8 cellular contexts compared by ENCODE assay signal in genomic region chr11:61332266-61332822, GRCh38.
DNase-seq lines count a peak whose midpoint lies in the region; FAIRE-seq and TF ChIP-seq lines count a peak whose summit lies in the region.

No MANE protein-coding gene starts in this region.

- H3K27ac ChIP-seq in effector memory CD4-positive, alpha-beta T cell (ENCODE audit: insufficient read depth, low read length, poor library complexity, severe bottlenecking) = peak overlapping the region; percentile 91

- H3K36me3 ChIP-seq in effector memory CD4-positive, alpha-beta T cell (ENCODE audit: control insufficient read depth, insufficient read depth, low read length) = peaks cover 21% of the 10 kb centered on the region
- H3K36me3 ChIP-seq in mucosa of stomach (ENCODE audit: control insufficient read depth, insufficient read depth, low read length) = no peaks in the 10 kb centered on the region

- no peaks in the 10 kb centered on the region for H3K9me3 ChIP-seq in effector memory CD4-positive, alpha-beta T cell (ENCODE audit: control insufficient read depth, low read length)
- no peaks in the 10 kb centered on the region for H3K9me3 ChIP-seq in mucosa of stomach (ENCODE audit: control insufficient read depth, low read length)

- FAIRE-seq in D721Med (lab: Jason Lieb, UNC) = no peak

- peak overlapping the region; percentile 99 for H3K9ac ChIP-seq in mucosa of stomach (ENCODE audit: low read length)

- peak; percentile 10 for DNase-seq in stimulated activated CD4-positive, alpha-beta T cell treated with anti-CD3 and anti-CD28 coated beads, Interleukin-4, amount 100 ng/mL, for 24 hours
- no peak for DNase-seq in stimulated activated CD4-positive, alpha-beta T cell treated with anti-CD3 and anti-CD28 coated beads, Interleukin-12 subunit alpha, Interleukin-12 subunit beta, amount 100 ng/mL, for 4 hours
- peak; percentile 40 for DNase-seq in RKO (ENCODE audit: low spot score)
- no peak for DNase-seq in effector memory CD4-positive, alpha-beta T cell
- no peak for DNase-seq in D721Med (ENCODE audit: insufficient read length, low spot score)
- no peak for DNase-seq in activated CD4-positive, CD25-positive, alpha-beta regulatory T cell (lab: John Stamatoyannopoulos, UW)
- no peak for DNase-seq in CD1c-positive myeloid dendritic cell (ENCODE audit: extremely low spot score)

- TF ChIP-seq CTCF in D721Med (IDR thresholded peaks at IDR 0.05; ENCODE audit: insufficient read depth, missing control alignments) = no peak

- H3K27me3 ChIP-seq in effector memory CD4-positive, alpha-beta T cell (replicated peaks; ENCODE audit: control insufficient read depth, insufficient read depth, low read length, poor library complexity, severe bottlenecking) = no peaks in the 10 kb centered on the region
- no peaks in the 10 kb centered on the region for H3K27me3 ChIP-seq in mucosa of stomach (ENCODE audit: control insufficient read depth, insufficient read depth, low read length)

- H3K4me1 ChIP-seq in effector memory CD4-positive, alpha-beta T cell (ENCODE audit: control insufficient read depth, insufficient read depth, low read length, poor library complexity, severe bottlenecking) = peaks cover 21% of the 10 kb centered on the region
- H3K4me1 ChIP-seq in mucosa of stomach (ENCODE audit: control insufficient read depth, insufficient read depth, low read length) = peaks cover 43% of the 10 kb centered on the region

- H3K4me3 ChIP-seq in effector memory CD4-positive, alpha-beta T cell (ENCODE audit: insufficient read depth, low read depth, low read length, poor library complexity, severe bottlenecking) = peak overlapping the region; percentile 92
- H3K4me3 ChIP-seq in mucosa of stomach (ENCODE audit: low read length) = peak overlapping the region; percentile 94

Comparison
In these comparisons a context has a peak if more than half of its experiments do, and no peak if none do; other contexts are left out.
1. DNase-seq: peak in stimulated activated CD4-positive, alpha-beta T cell treated with anti-CD3 and anti-CD28 coated beads, Interleukin-4, amount 100 ng/mL, for 24 hours (single experiment) and RKO (single experiment); none in stimulated activated CD4-positive, alpha-beta T cell treated with anti-CD3 and anti-CD28 coated beads, Interleukin-12 subunit alpha, Interleukin-12 subunit beta, amount 100 ng/mL, for 4 hours (single experiment), effector memory CD4-positive, alpha-beta T cell (0 of 3), D721Med (single experiment), activated CD4-positive, CD25-positive, alpha-beta regulatory T cell (0 of 4) and CD1c-positive myeloid dendritic cell (single experiment).